ENCODE assay signal across 7 cellular contexts in the genomic region with DNA sequence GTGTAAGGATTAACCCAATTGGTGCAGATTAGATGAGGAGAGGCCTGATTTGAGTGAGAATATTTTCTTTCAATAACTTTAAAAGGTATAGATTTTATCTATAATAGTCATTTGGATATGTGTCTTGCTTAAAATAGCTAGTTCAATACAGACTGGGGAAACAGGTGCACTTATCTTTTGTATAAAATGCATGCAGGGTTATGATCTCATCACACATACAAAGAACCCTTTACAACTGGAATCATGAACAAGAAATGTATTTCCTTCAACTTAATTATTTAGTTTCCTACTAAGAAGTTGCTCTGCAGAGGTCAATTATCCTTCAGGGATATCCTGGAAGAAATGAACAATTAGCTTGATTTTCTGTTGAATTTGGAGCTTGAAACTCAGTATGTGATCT.
"Had no signal": no experiment of that assay in that cellular context is flagged by ENCODE, and none has a peak within 500 bp of the region (broad histone marks: within the 10 kb centered on the region; RNA-seq: fewer than 3 reads in every experiment).

No MANE protein-coding gene starts in this region.

- FAIRE-seq: H1, H54, HepG2 had no signal

- H3K4me3 ChIP-seq: GM23338 had no signal

- DNase-seq: H9, HCEC 1CT had no signal

- H3K4me2 ChIP-seq: GM23338 had no signal

- H3K27ac ChIP-seq: HL-60 had no signal
